In the genomic region with DNA sequence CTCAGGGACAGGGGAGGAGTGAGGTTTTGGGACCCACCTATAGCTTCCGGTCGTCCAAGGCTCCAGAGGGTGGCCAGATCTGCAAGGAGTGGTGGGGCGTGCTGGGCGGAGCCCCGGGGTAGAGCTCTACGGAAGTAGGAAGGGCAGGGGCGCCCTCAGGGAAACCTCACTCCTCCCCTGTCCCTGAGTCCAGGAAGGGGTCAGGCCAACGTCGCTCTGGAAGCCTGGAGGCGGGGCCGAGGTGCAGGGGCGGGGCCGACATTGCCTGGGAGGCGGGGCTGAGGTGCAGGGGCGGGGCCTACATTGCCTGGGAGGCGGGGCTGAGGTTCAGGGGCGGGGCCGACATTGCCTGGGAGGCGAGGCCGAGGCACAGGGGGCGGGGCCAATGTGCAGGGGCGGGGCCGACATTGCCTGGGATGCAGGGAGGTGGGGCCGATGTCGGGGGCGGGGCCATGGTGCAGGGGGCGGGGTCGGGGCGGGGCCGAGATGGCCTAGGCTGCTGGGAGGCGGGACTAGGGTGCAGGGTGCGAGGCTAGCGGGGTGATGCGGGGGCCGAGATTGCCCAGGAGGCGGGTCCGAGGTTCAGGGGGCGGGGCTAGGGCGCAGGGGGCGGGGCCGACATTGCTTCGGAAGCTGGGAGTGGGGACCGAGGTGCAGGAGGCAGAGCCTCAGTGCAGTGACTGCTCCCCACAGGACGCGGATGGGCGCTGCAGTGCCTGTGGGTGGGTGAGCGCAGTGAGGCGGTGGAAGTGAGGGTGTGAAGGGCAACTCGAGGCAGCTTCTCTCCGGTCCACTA, we compare ENCODE assay signal across 9 cellular contexts. TPM values are rescaled to one million over a fixed set of nuclear protein-coding genes. Genes with fewer than 3 reads are reported as not detected.
DNase-seq lines count a peak whose midpoint lies in the region; ATAC-seq and TF ChIP-seq lines count a peak whose summit lies in the region.
"Had no signal": no experiment of that assay in that cellular context is flagged by ENCODE, and none has a peak within 500 bp of the region (broad histone marks: within the 10 kb centered on the region; RNA-seq: fewer than 3 reads in every experiment).

No MANE protein-coding gene starts in this region.

- H3K27ac Mint-ChIP-seq in Caco-2 (ENCODE audit: unreplicated experiment), result no peak overlapping the region

- TF ChIP-seq CTCF in Caco-2 (IDR thresholded peaks at IDR 0.05; ENCODE audit: insufficient read depth in 1 of 2, low read depth in 1 of 2, low read length in 1 of 2, severe bottlenecking in 1 of 2, unreplicated experiment in 1 of 2) (no peak), MM.1S (IDR thresholded peaks at IDR 0.05; ENCODE audit: low read length) (no peak), coronary artery (IDR thresholded peaks at IDR 0.05) (no peak), lung (IDR thresholded peaks at IDR 0.05; ENCODE audit: control extremely low read depth, extremely low read depth) (no peak)

- no peaks in the 10 kb centered on the region for H3K4me1 ChIP-seq in Caco-2
- no peaks in the 10 kb centered on the region for H3K4me1 ChIP-seq in MM.1S (ENCODE audit: low read length)
- peaks cover 0 to 5% of the 10 kb centered on the region in 2 donors for H3K4me1 ChIP-seq in lung (ENCODE audit: control insufficient read depth in 2 of 2, insufficient read depth in 2 of 2, low read length in 2 of 2)

- BruUV-seq in Caco-2 (replicated peaks; lab: Mats Ljungman, UMichigan), result no TSS peak

- H3K36me3 ChIP-seq in Caco-2 (ENCODE audit: control insufficient read depth, insufficient read depth, low read length) (no peaks in the 10 kb centered on the region), MM.1S (replicated peaks; ENCODE audit: insufficient read depth, low read length) (no peaks in the 10 kb centered on the region), lung (ENCODE audit: control insufficient read depth in 2 of 2, insufficient read depth in 2 of 2, low read length in 2 of 2) (no peaks in the 10 kb centered on the region)

- no peak overlapping the region for H3K4me3 ChIP-seq in Caco-2 (ENCODE audit: low read depth, low read length)
- H3K4me3 ChIP-seq in MM.1S (ENCODE audit: low read length), result no peak overlapping the region
- H3K4me3 ChIP-seq in coronary artery, result peak overlapping the region; percentile 39
- no peak overlapping the region for H3K4me3 ChIP-seq in lung

- no peaks in the 10 kb centered on the region for H3K9me3 Mint-ChIP-seq in Caco-2 (ENCODE audit: unreplicated experiment)

- no peak overlapping the region for H3K4me2 ChIP-seq in MM.1S (ENCODE audit: low read depth, low read length)

- DNase-seq in Caco-2, result peak; percentile 54 to 56
- peak; percentile 20 for DNase-seq in MM.1S
- peak; percentile 25 to 50 for DNase-seq in activated CD4-positive, alpha-beta T cell treated with anti-CD3 and anti-CD28 coated beads for 4 hours
- DNase-seq in coronary artery (ENCODE audit: low spot score), result no peak
- DNase-seq in lung (ENCODE audit: low spot score), result peak; percentile 75
- peak; percentile 38 to 45 for DNase-seq in stimulated activated CD8-positive, alpha-beta memory T cell treated with anti-CD3 and anti-CD28 coated beads, Interleukin-7, amount 100 ng/mL, for 4 hours (ENCODE audit: low read depth in 2 of 2)

- intact Hi-C loops in Caco-2 (cut with micrococcal nuclease; ENCODE audit: unreplicated experiment), result no loop called here

- H3K9me3 ChIP-seq in Caco-2, result no peaks in the 10 kb centered on the region
- no peaks in the 10 kb centered on the region for H3K9me3 ChIP-seq in MM.1S (replicated peaks; ENCODE audit: insufficient read depth, low read length)
- H3K9me3 ChIP-seq in lung (ENCODE audit: control insufficient read depth in 2 of 2, insufficient read depth in 1 of 2, low read length in 1 of 2), result peaks cover 0 to 3% of the 10 kb centered on the region in 2 donors

- no peaks in the 10 kb centered on the region for H3K9me2 ChIP-seq in MM.1S (replicated peaks; ENCODE audit: insufficient read depth, low read length)

- no peak overlapping the region for H3K4me3 Mint-ChIP-seq in Caco-2 (ENCODE audit: unreplicated experiment)

- no peaks in the 10 kb centered on the region for H4K20me1 ChIP-seq in MM.1S (ENCODE audit: insufficient read depth, low read length)

- H3K4me1 Mint-ChIP-seq in Caco-2 (ENCODE audit: low read depth, unreplicated experiment), result no peaks in the 10 kb centered on the region

- 4 to 5% methylated on average over 38 to 50 of the region's 50 CpGs for WGBS in lung, 2 donors

- H3K27me3 Mint-ChIP-seq in Caco-2 (ENCODE audit: insufficient read depth, unreplicated experiment), result no peaks in the 10 kb centered on the region

- POLR2A ChIA-PET in Caco-2 (lab: Charles Lee), result no interaction called here

- H2AFZ ChIP-seq in MM.1S (ENCODE audit: low read length), result no peak overlapping the region

- H3K27ac ChIP-seq in MM.1S (ENCODE audit: low read length) (no peak overlapping the region), coronary artery (peak overlapping the region in 1 of 2 donors; percentile 32), lung (ENCODE audit: low read depth in 1 of 2, low read length in 1 of 2) (no peak overlapping the region)

- H3K27me3 ChIP-seq in Caco-2 (replicated peaks; ENCODE audit: control insufficient read depth, insufficient read depth, low read length) (no peaks in the 10 kb centered on the region), MM.1S (replicated peaks; ENCODE audit: insufficient read depth, low read length) (peaks cover 87% of the 10 kb centered on the region), lung (ENCODE audit: control insufficient read depth, insufficient read depth) (no peaks in the 10 kb centered on the region)

- H3K79me2 ChIP-seq in MM.1S (ENCODE audit: low read length), result no peaks in the 10 kb centered on the region

- no peak overlapping the region for H3K9ac ChIP-seq in MM.1S (ENCODE audit: low read length)

- no peaks in the 10 kb centered on the region for H3F3A ChIP-seq in MM.1S (ENCODE audit: insufficient read depth, low read length)

- no peaks in the 10 kb centered on the region for H3K36me3 Mint-ChIP-seq in Caco-2 (ENCODE audit: insufficient read depth, unreplicated experiment)

- CTCF ChIA-PET in Caco-2 (lab: Charles Lee), result interaction anchor here (1.2 kb wide), 1 partner anchor 30 kb away, joined by 4 read pairs; no protein-coding TSS in a partner anchor

- peak; percentile 79 for ATAC-seq in lung (ENCODE audit: insufficient read depth, low FRiP score)
- ATAC-seq in HG03571 (IDR thresholded peaks at IDR 0.05; ENCODE audit: unreplicated experiment), result no peak
- ATAC-seq in HG03432 (IDR thresholded peaks at IDR 0.05; ENCODE audit: unreplicated experiment), result no peak

RNA-seq across cellular contexts. Expression of gene PALM, which starts 4.9 kb away (rescaled TPM):
- total RNA-seq in Caco-2 (2022) (14.7 and 16.1 TPM in 2 replicates), lung (10 to 100 TPM; 33.5 to 45.7 TPM)
- 10 to 100 TPM; 16.2 to 22.7 TPM for polyA plus RNA-seq in lung
- polyA plus RNA-seq: keratinocyte had no signal

RNA-seq across cellular contexts. Expression of gene PRSS57, which starts 8.6 kb away (rescaled TPM):
- total RNA-seq in Caco-2 (2022), result not detected in 2 replicates
- 1 to 10 TPM in 1 of 2 donors, not detected in 1; 2.0 TPM for total RNA-seq in lung
- polyA plus RNA-seq in lung, result under 1 TPM; 0.10 to 0.60 TPM
- polyA plus RNA-seq: keratinocyte had no signal

RNA-seq across cellular contexts. Expression of gene FSTL3, which starts 27.7 kb away (rescaled TPM):
- 26.3 and 31.2 TPM in 2 replicates for total RNA-seq in Caco-2 (2022)
- 100 to 1,000 TPM in 1 of 2 donors, 10 to 100 TPM in 1; 15.1 to 120 TPM for total RNA-seq in lung
- polyA plus RNA-seq in lung, result 100 to 1,000 TPM; 109 to 172 TPM

RNA-seq across cellular contexts. Expression of gene RNF126, which starts 40.8 kb away (rescaled TPM):
- total RNA-seq in Caco-2 (2022), result 74.6 and 77.9 TPM in 2 replicates
- 10 to 100 TPM; 18.1 to 46.2 TPM for total RNA-seq in lung
- 10 to 100 TPM; 32.2 to 41.9 TPM for polyA plus RNA-seq in lung

RNA-seq across cellular contexts. Expression of gene MISP, which starts 47.1 kb away (rescaled TPM):
- total RNA-seq in Caco-2 (2022), result 27.8 and 36.4 TPM in 2 replicates
- 10 to 100 TPM; 14.9 to 23.6 TPM for total RNA-seq in lung
- polyA plus RNA-seq in lung, result 10 to 100 TPM; 20.5 to 23.7 TPM
